1 cellular context compared by ENCODE assay signal in genomic region chr19:39480337-39481228, GRCh38.
TF ChIP-seq lines count a peak whose summit lies in the region.

TIMM50 (plus strand) TSS chr19:39480838; CDS start chr19:39480854, 16 bp downstream.

TF ChIP-seq in HepG2, 621 proteins besides CTCF, POLR2A, EP300 and RAD21 (continued from another document and continues in another):
- TF ChIP-seq, protein P1, sequence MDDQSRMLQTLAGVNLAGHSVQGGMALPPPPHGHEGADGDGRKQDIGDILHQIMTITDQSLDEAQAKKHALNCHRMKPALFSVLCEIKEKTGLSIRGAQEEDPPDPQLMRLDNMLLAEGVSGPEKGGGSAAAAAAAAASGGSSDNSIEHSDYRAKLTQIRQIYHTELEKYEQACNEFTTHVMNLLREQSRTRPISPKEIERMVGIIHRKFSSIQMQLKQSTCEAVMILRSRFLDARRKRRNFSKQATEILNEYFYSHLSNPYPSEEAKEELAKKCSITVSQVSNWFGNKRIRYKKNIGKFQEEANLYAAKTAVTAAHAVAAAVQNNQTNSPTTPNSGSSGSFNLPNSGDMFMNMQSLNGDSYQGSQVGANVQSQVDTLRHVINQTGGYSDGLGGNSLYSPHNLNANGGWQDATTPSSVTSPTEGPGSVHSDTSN (CRISPR knock-in tag; IDR thresholded peaks at IDR 0.05; ENCODE audit: borderline replicate concordance), result no peak
- peak; percentile 94 for TF ChIP-seq REPIN1 (CRISPR knock-in tag; IDR thresholded peaks at IDR 0.05; ENCODE audit: borderline replicate concordance, low read depth)
- peak; percentile 50 for TF ChIP-seq GMEB2 (CRISPR knock-in tag; IDR thresholded peaks at IDR 0.05; ENCODE audit: low read depth)
- peak; percentile 66; the same call in 1 of the 2 replicates for TF ChIP-seq ZNF616 (CRISPR knock-in tag; IDR thresholded peaks at IDR 0.05; ENCODE audit: low read depth)
- TF ChIP-seq PLRG1 (conservative IDR thresholded peaks at IDR 0.05), result no peak
- TF ChIP-seq ZNF451 (CRISPR knock-in tag; IDR thresholded peaks at IDR 0.05), result peak; percentile 72; the same call in 1 of the 2 replicates
- no peak for TF ChIP-seq SCMH1 (CRISPR knock-in tag; IDR thresholded peaks at IDR 0.05; ENCODE audit: borderline replicate concordance)
- TF ChIP-seq TCF7L2 (IDR thresholded peaks at IDR 0.05; ENCODE audit: low read depth, low read length), result no peak
- TF ChIP-seq RNF2 (conservative IDR thresholded peaks at IDR 0.05; ENCODE audit: low read depth), result no peak; the same call in 1 of the 2 replicates
- TF ChIP-seq ZNF20 (CRISPR knock-in tag; IDR thresholded peaks at IDR 0.05), result no peak
- no peak for TF ChIP-seq ZNF326 (CRISPR knock-in tag; IDR thresholded peaks at IDR 0.05; ENCODE audit: borderline replicate concordance)
- no peak for TF ChIP-seq NFIB (CRISPR knock-in tag; IDR thresholded peaks at IDR 0.05; ENCODE audit: borderline replicate concordance)
- no peak for TF ChIP-seq FOXJ3 (CRISPR knock-in tag; IDR thresholded peaks at IDR 0.05; ENCODE audit: borderline replicate concordance)
- TF ChIP-seq, protein P2, sequence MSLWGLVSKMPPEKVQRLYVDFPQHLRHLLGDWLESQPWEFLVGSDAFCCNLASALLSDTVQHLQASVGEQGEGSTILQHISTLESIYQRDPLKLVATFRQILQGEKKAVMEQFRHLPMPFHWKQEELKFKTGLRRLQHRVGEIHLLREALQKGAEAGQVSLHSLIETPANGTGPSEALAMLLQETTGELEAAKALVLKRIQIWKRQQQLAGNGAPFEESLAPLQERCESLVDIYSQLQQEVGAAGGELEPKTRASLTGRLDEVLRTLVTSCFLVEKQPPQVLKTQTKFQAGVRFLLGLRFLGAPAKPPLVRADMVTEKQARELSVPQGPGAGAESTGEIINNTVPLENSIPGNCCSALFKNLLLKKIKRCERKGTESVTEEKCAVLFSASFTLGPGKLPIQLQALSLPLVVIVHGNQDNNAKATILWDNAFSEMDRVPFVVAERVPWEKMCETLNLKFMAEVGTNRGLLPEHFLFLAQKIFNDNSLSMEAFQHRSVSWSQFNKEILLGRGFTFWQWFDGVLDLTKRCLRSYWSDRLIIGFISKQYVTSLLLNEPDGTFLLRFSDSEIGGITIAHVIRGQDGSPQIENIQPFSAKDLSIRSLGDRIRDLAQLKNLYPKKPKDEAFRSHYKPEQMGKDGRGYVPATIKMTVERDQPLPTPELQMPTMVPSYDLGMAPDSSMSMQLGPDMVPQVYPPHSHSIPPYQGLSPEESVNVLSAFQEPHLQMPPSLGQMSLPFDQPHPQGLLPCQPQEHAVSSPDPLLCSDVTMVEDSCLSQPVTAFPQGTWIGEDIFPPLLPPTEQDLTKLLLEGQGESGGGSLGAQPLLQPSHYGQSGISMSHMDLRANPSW (CRISPR knock-in tag; IDR thresholded peaks at IDR 0.05; ENCODE audit: borderline replicate concordance), result no peak
- TF ChIP-seq ZNF766 (CRISPR knock-in tag; IDR thresholded peaks at IDR 0.05; ENCODE audit: borderline replicate concordance), result peak; percentile 28; the same call in 1 of the 2 replicates
- no peak for TF ChIP-seq ZNF660 (CRISPR knock-in tag; IDR thresholded peaks at IDR 0.05; ENCODE audit: borderline replicate concordance, low read depth)
- no peak; the same call in 1 of the 2 replicates for TF ChIP-seq TGIF2 (CRISPR knock-in tag; IDR thresholded peaks at IDR 0.05)
- peak; percentile 94 for TF ChIP-seq PHF20 (CRISPR knock-in tag; IDR thresholded peaks at IDR 0.05)
- TF ChIP-seq HNF4A (CRISPR knock-in tag; IDR thresholded peaks at IDR 0.05), result no peak
- peak; percentile 93 for TF ChIP-seq HOXA3 (CRISPR knock-in tag; IDR thresholded peaks at IDR 0.05)
- peak; percentile 47; the same call in 1 of the 2 replicates for TF ChIP-seq BCL6 (CRISPR knock-in tag; IDR thresholded peaks at IDR 0.05)
- TF ChIP-seq CENPX (CRISPR knock-in tag; IDR thresholded peaks at IDR 0.05), result no peak
- TF ChIP-seq SIN3A (IDR thresholded peaks at IDR 0.05; ENCODE audit: borderline replicate concordance, low read depth, low read length), result peak; percentile 67; the same call in 1 of the 2 replicates
- peak; percentile 96 for TF ChIP-seq ZNF619 (CRISPR knock-in tag; IDR thresholded peaks at IDR 0.05)
- no peak for TF ChIP-seq FOXA1 (IDR thresholded peaks at IDR 0.05)
- TF ChIP-seq FOXA1 (CRISPR knock-in tag; IDR thresholded peaks at IDR 0.05), result 0 out of 2 replicates have a peak, but pooled peaks have one; percentile 6
- TF ChIP-seq, protein P3, sequence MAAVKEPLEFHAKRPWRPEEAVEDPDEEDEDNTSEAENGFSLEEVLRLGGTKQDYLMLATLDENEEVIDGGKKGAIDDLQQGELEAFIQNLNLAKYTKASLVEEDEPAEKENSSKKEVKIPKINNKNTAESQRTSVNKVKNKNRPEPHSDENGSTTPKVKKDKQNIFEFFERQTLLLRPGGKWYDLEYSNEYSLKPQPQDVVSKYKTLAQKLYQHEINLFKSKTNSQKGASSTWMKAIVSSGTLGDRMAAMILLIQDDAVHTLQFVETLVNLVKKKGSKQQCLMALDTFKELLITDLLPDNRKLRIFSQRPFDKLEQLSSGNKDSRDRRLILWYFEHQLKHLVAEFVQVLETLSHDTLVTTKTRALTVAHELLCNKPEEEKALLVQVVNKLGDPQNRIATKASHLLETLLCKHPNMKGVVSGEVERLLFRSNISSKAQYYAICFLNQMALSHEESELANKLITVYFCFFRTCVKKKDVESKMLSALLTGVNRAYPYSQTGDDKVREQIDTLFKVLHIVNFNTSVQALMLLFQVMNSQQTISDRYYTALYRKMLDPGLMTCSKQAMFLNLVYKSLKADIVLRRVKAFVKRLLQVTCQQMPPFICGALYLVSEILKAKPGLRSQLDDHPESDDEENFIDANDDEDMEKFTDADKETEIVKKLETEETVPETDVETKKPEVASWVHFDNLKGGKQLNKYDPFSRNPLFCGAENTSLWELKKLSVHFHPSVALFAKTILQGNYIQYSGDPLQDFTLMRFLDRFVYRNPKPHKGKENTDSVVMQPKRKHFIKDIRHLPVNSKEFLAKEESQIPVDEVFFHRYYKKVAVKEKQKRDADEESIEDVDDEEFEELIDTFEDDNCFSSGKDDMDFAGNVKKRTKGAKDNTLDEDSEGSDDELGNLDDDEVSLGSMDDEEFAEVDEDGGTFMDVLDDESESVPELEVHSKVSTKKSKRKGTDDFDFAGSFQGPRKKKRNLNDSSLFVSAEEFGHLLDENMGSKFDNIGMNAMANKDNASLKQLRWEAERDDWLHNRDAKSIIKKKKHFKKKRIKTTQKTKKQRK (IDR thresholded peaks at IDR 0.05; ENCODE audit: low read length), result no peak
- TF ChIP-seq KLF16 (CRISPR knock-in tag; IDR thresholded peaks at IDR 0.05), result peak in 1 of 2 experiments; percentile 97; a peak in 2 of 4 replicates
- TF ChIP-seq, protein P4, sequence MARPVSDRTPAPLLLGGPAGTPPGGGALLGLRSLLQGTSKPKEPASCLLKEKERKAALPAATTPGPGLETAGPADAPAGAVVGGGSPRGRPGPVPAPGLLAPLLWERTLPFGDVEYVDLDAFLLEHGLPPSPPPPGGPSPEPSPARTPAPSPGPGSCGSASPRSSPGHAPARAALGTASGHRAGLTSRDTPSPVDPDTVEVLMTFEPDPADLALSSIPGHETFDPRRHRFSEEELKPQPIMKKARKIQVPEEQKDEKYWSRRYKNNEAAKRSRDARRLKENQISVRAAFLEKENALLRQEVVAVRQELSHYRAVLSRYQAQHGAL (CRISPR knock-in tag; IDR thresholded peaks at IDR 0.05; ENCODE audit: not compliant biosample characterization), result no peak
- TF ChIP-seq ZNF460 (CRISPR knock-in tag; IDR thresholded peaks at IDR 0.05; ENCODE audit: borderline replicate concordance), result no peak
- TF ChIP-seq SALL1 (CRISPR knock-in tag; IDR thresholded peaks at IDR 0.05), result peak; percentile 91
- no peak for TF ChIP-seq SRSF4 (IDR thresholded peaks at IDR 0.05; ENCODE audit: low read depth, low read length, poor library complexity, severe bottlenecking)
- TF ChIP-seq ZNF839 (CRISPR knock-in tag; IDR thresholded peaks at IDR 0.05; ENCODE audit: borderline replicate concordance), result peak; percentile 92
- no peak for TF ChIP-seq ZFYVE20 (CRISPR knock-in tag; IDR thresholded peaks at IDR 0.05; ENCODE audit: borderline replicate concordance, low read depth)
- no peak for TF ChIP-seq ZBTB37 (CRISPR knock-in tag; IDR thresholded peaks at IDR 0.05)
- no peak; the same call in 1 of the 2 replicates for TF ChIP-seq SAFB2 (CRISPR knock-in tag; IDR thresholded peaks at IDR 0.05; ENCODE audit: borderline replicate concordance, low read depth)
- TF ChIP-seq ZNF317 (CRISPR knock-in tag; IDR thresholded peaks at IDR 0.05), result no peak
- TF ChIP-seq ZNF629 (CRISPR knock-in tag; conservative IDR thresholded peaks at IDR 0.05), result no peak
- TF ChIP-seq ZKSCAN8 (CRISPR knock-in tag; IDR thresholded peaks at IDR 0.05; ENCODE audit: borderline replicate concordance), result peak; percentile 74; the same call in 1 of the 2 replicates
- no peak for TF ChIP-seq JDP2 (CRISPR knock-in tag; IDR thresholded peaks at IDR 0.05; ENCODE audit: borderline replicate concordance)
- no peak for TF ChIP-seq TERF1 (CRISPR knock-in tag; IDR thresholded peaks at IDR 0.05)
- TF ChIP-seq CC2D1A (CRISPR knock-in tag; IDR thresholded peaks at IDR 0.05), result no peak
- TF ChIP-seq, protein P5, sequence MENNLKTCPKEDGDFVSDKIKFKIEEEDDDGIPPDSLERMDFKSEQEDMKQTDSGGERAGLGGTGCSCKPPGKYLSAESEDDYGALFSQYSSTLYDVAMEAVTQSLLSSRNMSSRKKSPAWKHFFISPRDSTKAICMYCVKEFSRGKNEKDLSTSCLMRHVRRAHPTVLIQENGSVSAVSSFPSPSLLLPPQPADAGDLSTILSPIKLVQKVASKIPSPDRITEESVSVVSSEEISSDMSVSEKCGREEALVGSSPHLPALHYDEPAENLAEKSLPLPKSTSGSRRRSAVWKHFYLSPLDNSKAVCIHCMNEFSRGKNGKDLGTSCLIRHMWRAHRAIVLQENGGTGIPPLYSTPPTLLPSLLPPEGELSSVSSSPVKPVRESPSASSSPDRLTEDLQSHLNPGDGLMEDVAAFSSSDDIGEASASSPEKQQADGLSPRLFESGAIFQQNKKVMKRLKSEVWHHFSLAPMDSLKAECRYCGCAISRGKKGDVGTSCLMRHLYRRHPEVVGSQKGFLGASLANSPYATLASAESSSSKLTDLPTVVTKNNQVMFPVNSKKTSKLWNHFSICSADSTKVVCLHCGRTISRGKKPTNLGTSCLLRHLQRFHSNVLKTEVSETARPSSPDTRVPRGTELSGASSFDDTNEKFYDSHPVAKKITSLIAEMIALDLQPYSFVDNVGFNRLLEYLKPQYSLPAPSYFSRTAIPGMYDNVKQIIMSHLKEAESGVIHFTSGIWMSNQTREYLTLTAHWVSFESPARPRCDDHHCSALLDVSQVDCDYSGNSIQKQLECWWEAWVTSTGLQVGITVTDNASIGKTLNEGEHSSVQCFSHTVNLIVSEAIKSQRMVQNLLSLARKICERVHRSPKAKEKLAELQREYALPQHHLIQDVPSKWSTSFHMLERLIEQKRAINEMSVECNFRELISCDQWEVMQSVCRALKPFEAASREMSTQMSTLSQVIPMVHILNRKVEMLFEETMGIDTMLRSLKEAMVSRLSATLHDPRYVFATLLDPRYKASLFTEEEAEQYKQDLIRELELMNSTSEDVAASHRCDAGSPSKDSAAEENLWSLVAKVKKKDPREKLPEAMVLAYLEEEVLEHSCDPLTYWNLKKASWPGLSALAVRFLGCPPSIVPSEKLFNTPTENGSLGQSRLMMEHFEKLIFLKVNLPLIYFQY (CRISPR knock-in tag; IDR thresholded peaks at IDR 0.05; ENCODE audit: borderline replicate concordance), result 0 out of 2 replicates have a peak, but pooled peaks have one; percentile 32
